ENCODE assay signal across 1 cellular context in genomic region chr2:218806346-218806978, GRCh38.
TF ChIP-seq lines count a peak whose summit lies in the region.

No MANE protein-coding gene starts in this region.

TF ChIP-seq in HepG2, 621 proteins besides CTCF, POLR2A, EP300 and RAD21 (continued from another document and continues in another):
- TF ChIP-seq PLSCR1 (CRISPR knock-in tag; IDR thresholded peaks at IDR 0.05; ENCODE audit: borderline replicate concordance) (no peak), GMEB1 (CRISPR knock-in tag; IDR thresholded peaks at IDR 0.05; ENCODE audit: borderline replicate concordance) (no peak), ZSCAN21 (CRISPR knock-in tag; IDR thresholded peaks at IDR 0.05; ENCODE audit: borderline replicate concordance) (no peak), ZNF557 (CRISPR knock-in tag; IDR thresholded peaks at IDR 0.05) (peak; percentile 87; the same call in 1 of the 2 replicates), CEBPG (CRISPR knock-in tag; IDR thresholded peaks at IDR 0.05) (peak; percentile 100), ZNF275 (CRISPR knock-in tag; IDR thresholded peaks at IDR 0.05; ENCODE audit: borderline replicate concordance) (no peak), ZNF674 (CRISPR knock-in tag; IDR thresholded peaks at IDR 0.05; ENCODE audit: low read depth) (no peak), LCORL (IDR thresholded peaks at IDR 0.05) (no peak), LCORL (CRISPR knock-in tag; IDR thresholded peaks at IDR 0.05) (no peak; the same call in 1 of the 2 replicates), ZNF780A (CRISPR knock-in tag; IDR thresholded peaks at IDR 0.05) (no peak), USF2 (IDR thresholded peaks at IDR 0.05; ENCODE audit: low read depth, low read length) (no peak), USF2 (CRISPR knock-in tag; IDR thresholded peaks at IDR 0.05; ENCODE audit: borderline replicate concordance) (no peak), HNF4A (CRISPR knock-in tag; IDR thresholded peaks at IDR 0.05) (peak; percentile 65), NCOA2 (CRISPR knock-in tag; IDR thresholded peaks at IDR 0.05) (peak; percentile 84), ZNF761 (CRISPR knock-in tag; conservative IDR thresholded peaks at IDR 0.05) (peak; percentile 58; the same call in 1 of the 2 replicates), ATF5 (CRISPR knock-in tag; IDR thresholded peaks at IDR 0.05; ENCODE audit: low read depth) (no peak), ZNF280D (CRISPR knock-in tag; IDR thresholded peaks at IDR 0.05) (no peak), KIAA2018 (CRISPR knock-in tag; IDR thresholded peaks at IDR 0.05; ENCODE audit: borderline replicate concordance) (no peak), JUN (CRISPR knock-in tag; IDR thresholded peaks at IDR 0.05) (no peak), ZBTB1 (CRISPR knock-in tag; IDR thresholded peaks at IDR 0.05; ENCODE audit: borderline replicate concordance) (no peak), THAP7 (CRISPR knock-in tag; IDR thresholded peaks at IDR 0.05) (0 out of 2 replicates have a peak, but pooled peaks have one; percentile 35), HBP1 (CRISPR knock-in tag; IDR thresholded peaks at IDR 0.05; ENCODE audit: low read depth) (no peak; the same call in 1 of the 2 replicates), HOXA5 (CRISPR knock-in tag; IDR thresholded peaks at IDR 0.05) (peak; percentile 54; the same call in 1 of the 2 replicates), MTF1 (CRISPR knock-in tag; IDR thresholded peaks at IDR 0.05) (no peak), ZNF609 (CRISPR knock-in tag; IDR thresholded peaks at IDR 0.05; ENCODE audit: borderline replicate concordance) (no peak; the same call in 1 of the 2 replicates), KMT2B (CRISPR knock-in tag; IDR thresholded peaks at IDR 0.05) (no peak; the same call in 1 of the 2 replicates), ZNF75D (CRISPR knock-in tag; IDR thresholded peaks at IDR 0.05; ENCODE audit: borderline replicate concordance) (no peak)
